Comparison of ENCODE assay signal across 13 cellular contexts in genomic region chr16:75106351-75107274, GRCh38. TPM values are rescaled to one million over a fixed set of nuclear protein-coding genes. Genes with fewer than 3 reads are reported as not detected.
A peak's percentile ranks its signal among the peaks of the same experiment; 100 is the strongest.
DNase-seq lines count a peak whose midpoint lies in the region; ATAC-seq, FAIRE-seq and TF ChIP-seq lines count a peak whose summit lies in the region.
"Had no signal": no experiment of that assay in that cellular context is flagged by ENCODE, and none has a peak within 500 bp of the region (broad histone marks: within the 10 kb centered on the region; RNA-seq: fewer than 3 reads in every experiment).

No MANE protein-coding gene starts in this region.

- peaks cover 6% of the 10 kb centered on the region for H3K36me3 Mint-ChIP-seq in stimulated activated naive CD8-positive, alpha-beta T cell treated with anti-CD3 and anti-CD28 coated beads, Interleukin-15, Interleukin-2, amounts not matched to agents 100 ng/mL and 50 ng/mL, for 24 hours (ENCODE audit: low read depth)
- H3K36me3 Mint-ChIP-seq in brain = peaks cover 27% of the 10 kb centered on the region
- peaks cover 0 to 3% (median 2%) of the 10 kb centered on the region in 3 donors for H3K36me3 Mint-ChIP-seq in naive thymus-derived CD8-positive, alpha-beta T cell
- H3K36me3 Mint-ChIP-seq: CD8-positive, alpha-beta T cell had no signal

- intact Hi-C loops in vagina (cut with DNase I) = no loop called here

- no peak overlapping the region for H3K4me3 ChIP-seq in vagina

- H3K27me3 ChIP-seq in vagina = no peaks in the 10 kb centered on the region

- no peak for DNase-seq in stimulated activated naive CD8-positive, alpha-beta T cell treated with anti-CD3 and anti-CD28 coated beads, Interleukin-15, Interleukin-2, amounts not matched to agents 100 U/mL and 50 U/mL, for 24 hours
- DNase-seq in naive thymus-derived CD8-positive, alpha-beta T cell = no peak
- DNase-seq in vagina (ENCODE audit: extremely low spot score in 2 of 2) (peak in 1 of 2 donors; percentile 94), D721Med (ENCODE audit: insufficient read length, low spot score) (no peak), NCI-H2227 (lab: John Stamatoyannopoulos, UW; ENCODE audit: unreplicated experiment) (no peak)
- DNase-seq: activated gamma-delta T cell; CD8-positive, alpha-beta T cell; NCI-H1417 treated with DMSO at 0.1 percent for 48 hours had no signal

- POLR2A ChIA-PET in naive thymus-derived CD8-positive, alpha-beta T cell (lab: Charles Lee) = no interaction called here

- FAIRE-seq in D721Med (lab: Jason Lieb, UNC) = no peak
- FAIRE-seq: colon had no signal

- H3K27me3 Mint-ChIP-seq in stimulated activated naive CD8-positive, alpha-beta T cell treated with anti-CD3 and anti-CD28 coated beads, Interleukin-15, Interleukin-2, amounts not matched to agents 100 ng/mL and 50 ng/mL, for 24 hours = no peaks in the 10 kb centered on the region
- no peaks in the 10 kb centered on the region for H3K27me3 Mint-ChIP-seq in brain
- H3K27me3 Mint-ChIP-seq in naive thymus-derived CD8-positive, alpha-beta T cell = peaks cover 0 to 11% (median 0%) of the 10 kb centered on the region in 5 donors

- H3K4me1 Mint-ChIP-seq in stimulated activated naive CD8-positive, alpha-beta T cell treated with anti-CD3 and anti-CD28 coated beads, Interleukin-15, Interleukin-2, amounts not matched to agents 100 ng/mL and 50 ng/mL, for 24 hours (ENCODE audit: low read depth) = peaks cover 54% of the 10 kb centered on the region
- H3K4me1 Mint-ChIP-seq in brain = peaks cover 50% of the 10 kb centered on the region
- peaks cover 21 to 41% (median 39%) of the 10 kb centered on the region in 4 donors for H3K4me1 Mint-ChIP-seq in naive thymus-derived CD8-positive, alpha-beta T cell

- peak overlapping the region; percentile 36 for H3K27ac Mint-ChIP-seq in stimulated activated naive CD8-positive, alpha-beta T cell treated with anti-CD3 and anti-CD28 coated beads, Interleukin-15, Interleukin-2, amounts not matched to agents 100 ng/mL and 50 ng/mL, for 24 hours
- peak overlapping the region; percentile 10 to 71 (median 68) for H3K27ac Mint-ChIP-seq in brain
- peak overlapping the region in 6 of 10 donors; percentile 22 to 81 (median 56) for H3K27ac Mint-ChIP-seq in naive thymus-derived CD8-positive, alpha-beta T cell
- H3K27ac Mint-ChIP-seq: CD8-positive, alpha-beta T cell; mesothelial cell of epicardium had no signal

- no peaks in the 10 kb centered on the region for H3K36me3 ChIP-seq in vagina

- ATAC-seq in stimulated activated naive CD8-positive, alpha-beta T cell treated with anti-CD3 and anti-CD28 coated beads, Interleukin-15, Interleukin-2, amounts not matched to agents 100 U/mL and 50 U/mL, for 24 hours = no peak
- no peak for ATAC-seq in naive thymus-derived CD8-positive, alpha-beta T cell
- no peak for ATAC-seq in GM18861 (IDR thresholded peaks at IDR 0.05; ENCODE audit: unreplicated experiment)
- ATAC-seq: CD8-positive, alpha-beta T cell had no signal

- H3K9me3 ChIP-seq in vagina = no peaks in the 10 kb centered on the region

- H3K9me3 Mint-ChIP-seq in stimulated activated naive CD8-positive, alpha-beta T cell treated with anti-CD3 and anti-CD28 coated beads, Interleukin-15, Interleukin-2, amounts not matched to agents 100 ng/mL and 50 ng/mL, for 24 hours = peaks cover 5% of the 10 kb centered on the region
- H3K9me3 Mint-ChIP-seq in brain = peaks cover 0 to 5% (median 0%) of the 10 kb centered on the region in 5 experiments
- H3K9me3 Mint-ChIP-seq in naive thymus-derived CD8-positive, alpha-beta T cell = no peaks in the 10 kb centered on the region
- H3K9me3 Mint-ChIP-seq: CD8-positive, alpha-beta T cell had no signal

- no peak for TF ChIP-seq POLR2A in vagina (IDR thresholded peaks at IDR 0.05)

- no peak overlapping the region for H3K4me3 Mint-ChIP-seq in stimulated activated naive CD8-positive, alpha-beta T cell treated with anti-CD3 and anti-CD28 coated beads, Interleukin-15, Interleukin-2, amounts not matched to agents 100 ng/mL and 50 ng/mL, for 24 hours
- no peak overlapping the region for H3K4me3 Mint-ChIP-seq in brain
- H3K4me3 Mint-ChIP-seq in naive thymus-derived CD8-positive, alpha-beta T cell = no peak overlapping the region
- H3K4me3 Mint-ChIP-seq: CD8-positive, alpha-beta T cell; mesothelial cell of epicardium had no signal

- H3K4me1 ChIP-seq in vagina = peaks cover 71% of the 10 kb centered on the region

- TF ChIP-seq CTCF in brain (conservative IDR thresholded peaks at IDR 0.05) = no peak
- TF ChIP-seq CTCF in vagina (IDR thresholded peaks at IDR 0.05) = no peak
- TF ChIP-seq CTCF in D721Med (IDR thresholded peaks at IDR 0.05; ENCODE audit: insufficient read depth, missing control alignments) = no peak

- H3K27ac ChIP-seq in vagina = peak overlapping the region; percentile 81

RNA-seq across cellular contexts. Expression of gene LDHD, which starts 10.0 kb away (rescaled TPM):
- polyA plus RNA-seq in brain (ENCODE audit: insufficient read depth, low read depth, low replicate concordance) = 9.0 TPM
- not detected for total RNA-seq in naive thymus-derived CD8-positive, alpha-beta T cell
- polyA plus RNA-seq in naive thymus-derived CD8-positive, alpha-beta T cell = not detected
- 10.1 TPM for total RNA-seq in vagina
- total RNA-seq: CD8-positive, alpha-beta T cell had no signal

RNA-seq across cellular contexts. Expression of gene ZFP1, which starts 41.7 kb away (rescaled TPM):
- polyA plus RNA-seq in brain (ENCODE audit: insufficient read depth, low read depth, low replicate concordance) = 17.3 TPM
- total RNA-seq in naive thymus-derived CD8-positive, alpha-beta T cell = 10 to 100 TPM; 14.0 to 17.1 TPM
- polyA plus RNA-seq in naive thymus-derived CD8-positive, alpha-beta T cell = 10 to 100 TPM; 12.4 to 26.5 (median 15.8) TPM
- total RNA-seq in vagina = 11.3 TPM
